ENCODE assay signal across 8 cellular contexts in genomic region chr18:31722369-31722957, GRCh38. TPM values are rescaled to one million over a fixed set of nuclear protein-coding genes. Genes with fewer than 3 reads are reported as not detected.
DNase-seq lines count a peak whose midpoint lies in the region; ATAC-seq lines count a peak whose summit lies in the region.

No MANE protein-coding gene starts in this region.

- DNase-seq in Caki2 (ENCODE audit: low read depth) = peak; percentile 22
- peak; percentile 54 for DNase-seq in NCI-H82 treated with DMSO at 0.1 percent for 48 hours (lab: John Stamatoyannopoulos, UW; ENCODE audit: unreplicated experiment)
- DNase-seq in activated CD8-positive, alpha-beta memory T cell treated with anti-CD3 and anti-CD28 coated beads for 24 hours = peak; percentile 88
- peak; percentile 76 for DNase-seq in epidermal melanocyte (ENCODE audit: insufficient read length, low spot score)
- DNase-seq in myocyte (ENCODE audit: low read depth) = peak; percentile 67
- DNase-seq in stimulated activated CD8-positive, alpha-beta memory T cell treated with anti-CD3 and anti-CD28 coated beads, Interleukin-7, amount 100 ng/mL, for 24 hours (ENCODE audit: low read depth) = peak; percentile 62

- ATAC-seq in GM19467 (IDR thresholded peaks at IDR 0.05; ENCODE audit: unreplicated experiment) (peak; percentile 92), HG03558 (IDR thresholded peaks at IDR 0.05; ENCODE audit: extremely low read depth, unreplicated experiment) (peak; percentile 97)

- in situ Hi-C loops in Caki2 (cut with HindIII; ENCODE audit: low pct_unique_long_range_greater_than_20kb, low sequenced_read_pairs) = no loop called here

RNA-seq across cellular contexts. Expression of gene B4GALT6, which starts 38.1 kb away (rescaled TPM):
- 0.78 and 1.0 TPM in 2 replicates for total RNA-seq in Caki2 (2014; rRNA removed; shearing (Covaris generic); ENCODE audit: low replicate concordance)
- not detected in 2 replicates for total RNA-seq in myocyte
- not detected for polyA plus RNA-seq in myocyte (2012)

RNA-seq across cellular contexts. Expression of gene SLC25A52, which starts 38.2 kb away (rescaled TPM):
- not detected in 2 replicates for total RNA-seq in Caki2 (2014; rRNA removed; shearing (Covaris generic); ENCODE audit: low replicate concordance)
- not detected in 2 replicates for total RNA-seq in myocyte
- polyA plus RNA-seq in myocyte (2012) = not detected

Comparison
In these comparisons a context has a peak if more than half of its experiments do, and no peak if none do; other contexts are left out.
1. Peak in every context shown above with its lines: DNase-seq and ATAC-seq.
2. DNase-seq: peak in every context shown above with its lines; median percentile 88 in activated CD8-positive, alpha-beta memory T cell treated with anti-CD3 and anti-CD28 coated beads for 24 hours; 76 in epidermal melanocyte; 67 in myocyte; 62 in stimulated activated CD8-positive, alpha-beta memory T cell treated with anti-CD3 and anti-CD28 coated beads, Interleukin-7, amount 100 ng/mL, for 24 hours; 54 in NCI-H82 treated with DMSO at 0.1 percent for 48 hours; 22 in Caki2.